Comparison of ENCODE assay signal across 22 cellular contexts in the genomic region with DNA sequence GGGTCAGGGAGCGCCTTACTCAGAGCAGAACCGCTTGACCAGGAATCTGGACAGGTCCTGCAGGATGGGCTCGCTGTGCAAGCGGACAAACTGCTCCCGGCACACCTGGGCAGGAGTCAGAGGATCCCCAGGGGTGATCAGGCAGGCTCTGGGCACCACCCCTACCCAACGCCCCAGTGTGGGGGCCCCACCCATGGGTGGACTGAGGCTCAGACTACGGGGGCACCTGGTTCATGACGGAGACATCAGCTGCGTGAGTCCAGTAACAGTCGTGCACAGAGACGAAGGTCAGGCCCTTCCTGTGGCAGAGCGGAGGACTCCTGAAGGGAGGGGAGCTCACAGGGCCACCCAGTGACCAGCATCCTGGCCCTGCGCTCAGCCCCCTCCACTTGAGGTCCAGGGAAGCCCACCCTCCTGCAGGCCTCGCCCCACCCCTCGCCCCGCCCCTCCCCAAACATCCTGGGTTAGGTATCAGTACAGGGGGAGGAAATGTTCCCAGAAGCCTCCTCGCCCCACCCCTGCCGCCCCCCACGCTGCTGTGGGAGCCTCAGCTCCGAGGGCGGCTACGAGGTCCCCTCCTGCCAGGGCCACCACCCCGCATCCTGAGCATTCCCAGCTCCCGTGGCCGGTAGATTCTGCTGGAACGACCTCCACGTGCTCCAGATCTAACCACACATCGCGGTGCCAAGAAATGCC. TPM values are rescaled to one million over a fixed set of nuclear protein-coding genes. Genes with fewer than 3 reads are reported as not detected.
"Had no signal": no experiment of that assay in that cellular context is flagged by ENCODE, and none has a peak within 500 bp of the region (broad histone marks: within the 10 kb centered on the region; RNA-seq: fewer than 3 reads in every experiment).

No MANE protein-coding gene starts in this region.

- H3K36me3 ChIP-seq: uterus had no signal

- H3K27ac ChIP-seq: colonic mucosa, hepatocyte, psoas muscle, right lobe of liver, tibial artery, upper lobe of left lung, uterus had no signal

- ATAC-seq: stimulated activated effector memory CD8-positive, alpha-beta T cell treated with anti-CD3 and anti-CD28 coated beads, Interleukin-12 subunit alpha, Interleukin-12 subunit beta, amount 100 ng/mL, for 72 hours; stimulated activated naive CD8-positive, alpha-beta T cell treated with anti-CD3 and anti-CD28 coated beads, Interleukin-15, Interleukin-2, amounts not matched to agents 100 U/mL and 50 U/mL, for 24 hours had no signal

- H3K4me1 ChIP-seq: colonic mucosa, psoas muscle, right lobe of liver, uterus had no signal

- H3K9me3 ChIP-seq: colonic mucosa, psoas muscle, right lobe of liver, tibial artery, upper lobe of left lung, uterus had no signal

- DNase-seq: colonic mucosa; effector CD4-positive, alpha-beta T cell; endodermal cell; erythroblast; foreskin melanocyte; kidney glomerular epithelial cell; mesendoderm; naive B cell; psoas muscle; retina; stimulated activated CD4-positive, alpha-beta T cell treated with anti-CD3 and anti-CD28 coated beads, Interleukin-4, amount 100 ng/mL, for 1 hour; stimulated activated CD8-positive, alpha-beta memory T cell treated with anti-CD3 and anti-CD28 coated beads, Interleukin-4, amount 100 ng/mL, for 48 hours; stimulated activated naive CD8-positive, alpha-beta T cell treated with anti-CD3 and anti-CD28 coated beads, Interleukin-15, Interleukin-2, amounts not matched to agents 100 U/mL and 50 U/mL, for 24 hours; tibial artery; uterus had no signal

- H3K4me3 ChIP-seq: colonic mucosa, hepatocyte, psoas muscle, right lobe of liver, tibial artery, upper lobe of left lung, uterus had no signal

RNA-seq across cellular contexts. Expression of a gene that starts 22.0 kb away (rescaled TPM):
- total RNA-seq: colonic mucosa, dermis microvascular lymphatic vessel endothelial cell, endothelial cell of umbilical vein, hepatocyte, lung microvascular endothelial cell had no signal
